8 cellular contexts compared by ENCODE assay signal in genomic region chr10:5775705-5776104, GRCh38. TPM values are rescaled to one million over a fixed set of nuclear protein-coding genes. Genes with fewer than 3 reads are reported as not detected.
DNase-seq lines count a peak whose midpoint lies in the region; ATAC-seq, FAIRE-seq and TF ChIP-seq lines count a peak whose summit lies in the region.

No MANE protein-coding gene starts in this region.

- POLR2A ChIA-PET in GM12878 (lab: Charles Lee), result no interaction called here

- 92% methylated on average over 16 of the region's 16 CpGs for WGBS in GM12878 (ENCODE audit: insufficient coverage, insufficient replicate concordance, low lambda C conversion rate, missing lambda C conversion rate)
- WGBS in trophoblast cell (ENCODE audit: extremely low coverage, insufficient coverage, insufficient read length), result no CpG with 5 or more reads among the region's 16 CpGs

- H3K79me1 ChIP-seq in trophoblast cell (ENCODE audit: low read length), result no peaks in the 10 kb centered on the region

- BruUV-seq in GM12878 (replicated peaks; lab: Mats Ljungman, UMichigan), result no TSS peak

- intact Hi-C loops in GM12878 (cut with micrococcal nuclease; ENCODE audit: unreplicated experiment), result no loop called here

- no peak overlapping the region for H4K12ac ChIP-seq in trophoblast cell (ENCODE audit: low read depth, low read length)

- SMC1A ChIA-PET in GM12878 (lab: Charles Lee; ENCODE audit: uncharacterized antibody, unreplicated experiment), result interaction anchor here (1.4 to 2.3 kb wide), 2 partner anchors 31 to 116 kb away, joined by 3 to 8 read pairs; no protein-coding TSS in a partner anchor

- H3K27ac ChIP-seq in GM12878 (ENCODE audit: control insufficient read depth, insufficient read depth) (no peak overlapping the region), trophoblast cell (ENCODE audit: low read depth, low read length) (no peak overlapping the region), temporal lobe (ENCODE audit: low read depth, low read length) (peak overlapping the region; percentile 12)

- H3K4me3 ChIP-seq in GM12878, result no peak overlapping the region
- H3K4me3 ChIP-seq in trophoblast cell (ENCODE audit: low read depth, low read length), result no peak overlapping the region

- FAIRE-seq in GM12878 (lab: Jason Lieb, UNC) (no peak), urothelium cell line (lab: Jason Lieb, UNC) (no peak)

- peak; percentile 30; the same call in 1 of the 2 replicates for TF ChIP-seq POLR2A in GM12878 (IDR thresholded peaks at IDR 0.05; ENCODE audit: low read depth, low read length)

- no peak overlapping the region for H3K23ac ChIP-seq in trophoblast cell (ENCODE audit: low read length)

- CTCF ChIA-PET in GM12878 (lab: Yijun Ruan, JAX), result no interaction called here

- TF ChIP-seq CTCF in GM12878 (IDR thresholded peaks at IDR 0.05 in 2 of 3, conservative IDR thresholded peaks at IDR 0.05 in 1 of 3; ENCODE audit: control insufficient read depth in 2 of 3, extremely low read depth in 1 of 3, insufficient read depth in 1 of 3, low read depth in 3 of 3, low read length in 3 of 3), result no peak

- H3K18ac ChIP-seq in trophoblast cell (ENCODE audit: low read length), result no peak overlapping the region

- H3K36me3 ChIP-seq in GM12878 (ENCODE audit: control insufficient read depth in 2 of 2, insufficient read depth in 2 of 2, low read length in 1 of 2) (peaks cover 16 to 18% of the 10 kb centered on the region in 2 experiments), trophoblast cell (ENCODE audit: control insufficient read depth in 1 of 2, insufficient read depth in 2 of 2, low read length in 2 of 2) (peaks cover 14 to 23% of the 10 kb centered on the region in 2 experiments)

- H3K4ac ChIP-seq in trophoblast cell (ENCODE audit: low read depth, low read length), result peak overlapping the region; percentile 28

- no peak overlapping the region for H3K4me2 ChIP-seq in GM12878 (ENCODE audit: control insufficient read depth, insufficient read depth)
- H3K4me2 ChIP-seq in trophoblast cell (ENCODE audit: low read length), result no peak overlapping the region

- H3K9me3 ChIP-seq in GM12878 (replicated peaks; ENCODE audit: control insufficient read depth, insufficient read depth, low read length) (no peaks in the 10 kb centered on the region), trophoblast cell (ENCODE audit: insufficient read depth, low read depth, low read length) (no peaks in the 10 kb centered on the region)

- ATAC-seq in GM12878 (no peak), HG03159 (IDR thresholded peaks at IDR 0.05; ENCODE audit: unreplicated experiment) (no peak)

- TF ChIP-seq RAD21 in GM12878 (IDR thresholded peaks at IDR 0.05; ENCODE audit: insufficient read depth, low read depth, low read length), result no peak

- peaks cover 3% of the 10 kb centered on the region; the same call in 1 of the 2 replicates for H4K20me1 ChIP-seq in GM12878 (ENCODE audit: control insufficient read depth, insufficient read depth)

- DNase-seq in activated CD4-positive, alpha-beta T cell treated with anti-CD3 and anti-CD28 coated beads for 1 hour, result peak; percentile 81
- DNase-seq in GM12878 (ENCODE audit: low read depth, low spot score) (no peak), trophoblast cell (no peak), DMS 273 (lab: John Stamatoyannopoulos, UW; ENCODE audit: unreplicated experiment) (no peak), urothelium cell line (ENCODE audit: low spot score) (no peak)
- no peak for DNase-seq in NK-92 treated with Interleukin-12 subunit alpha and Interleukin-12 subunit beta, amount 100 ng/mL, for 24 hours (lab: John Stamatoyannopoulos, UW)

- RAD21 ChIA-PET in GM12878 (lab: Charles Lee; ENCODE audit: unreplicated experiment), result no interaction called here

- H2AK5ac ChIP-seq in trophoblast cell (ENCODE audit: low read length), result no peak overlapping the region

- in situ Hi-C loops in GM12878 (cut with MboI), result no loop called here

- no peak overlapping the region for H3K14ac ChIP-seq in trophoblast cell (ENCODE audit: low read length)

- no peak for TF ChIP-seq EP300 in GM12878 (IDR thresholded peaks at IDR 0.05; ENCODE audit: borderline replicate concordance in 1 of 2, control insufficient read depth in 1 of 2, low read depth in 2 of 2, low read length in 2 of 2)

- H4K91ac ChIP-seq in trophoblast cell (ENCODE audit: low read depth, low read length), result no peak overlapping the region

- H2BK12ac ChIP-seq in trophoblast cell (ENCODE audit: low read length), result no peak overlapping the region

- no peaks in the 10 kb centered on the region for H3K27me3 ChIP-seq in GM12878 (replicated peaks in 1 of 2; ENCODE audit: control insufficient read depth in 2 of 2, insufficient read depth in 2 of 2, low read length in 1 of 2)
- no peaks in the 10 kb centered on the region for H3K27me3 ChIP-seq in trophoblast cell (ENCODE audit: insufficient read depth, low read length)

- H2AFZ ChIP-seq in GM12878 (ENCODE audit: control insufficient read depth, low read depth, low read length), result no peak overlapping the region
- H2AFZ ChIP-seq in trophoblast cell (ENCODE audit: insufficient read depth, low read length, poor library complexity), result no peak overlapping the region

- peaks cover 47% of the 10 kb centered on the region for H3K79me2 ChIP-seq in GM12878 (ENCODE audit: control insufficient read depth, insufficient read depth, low read length)
- H3K79me2 ChIP-seq in trophoblast cell (ENCODE audit: control insufficient read depth, insufficient read depth, low read length, poor library complexity), result peaks cover 1% of the 10 kb centered on the region

- H2BK5ac ChIP-seq in trophoblast cell (ENCODE audit: low read depth, low read length, poor library complexity), result no peak overlapping the region

- H2BK120ac ChIP-seq in trophoblast cell (ENCODE audit: insufficient read depth, low read length, poor library complexity), result no peak overlapping the region

- no peak overlapping the region for H3K9ac ChIP-seq in GM12878 (ENCODE audit: control insufficient read depth, insufficient read depth, low read length)
- H3K9ac ChIP-seq in trophoblast cell (ENCODE audit: low read length), result no peak overlapping the region

- H3K4me1 ChIP-seq in GM12878 (ENCODE audit: control insufficient read depth, insufficient read depth, low read length) (no peaks in the 10 kb centered on the region), trophoblast cell (ENCODE audit: control insufficient read depth in 1 of 2, insufficient read depth in 2 of 2, low read length in 2 of 2) (no peaks in the 10 kb centered on the region)

- H4K8ac ChIP-seq in trophoblast cell (ENCODE audit: low read depth, low read length), result no peak overlapping the region

TF ChIP-seq in GM12878, 131 proteins besides CTCF, POLR2A, EP300 and RAD21 (continues in another document):
- no peak for TF ChIP-seq HDAC6 (IDR thresholded peaks at IDR 0.05; ENCODE audit: unreplicated experiment)
- TF ChIP-seq BCL3 (IDR thresholded peaks at IDR 0.05; ENCODE audit: borderline replicate concordance, insufficient read depth, low read depth, low read length, poor library complexity, severe bottlenecking), result no peak
- TF ChIP-seq, protein P1, sequence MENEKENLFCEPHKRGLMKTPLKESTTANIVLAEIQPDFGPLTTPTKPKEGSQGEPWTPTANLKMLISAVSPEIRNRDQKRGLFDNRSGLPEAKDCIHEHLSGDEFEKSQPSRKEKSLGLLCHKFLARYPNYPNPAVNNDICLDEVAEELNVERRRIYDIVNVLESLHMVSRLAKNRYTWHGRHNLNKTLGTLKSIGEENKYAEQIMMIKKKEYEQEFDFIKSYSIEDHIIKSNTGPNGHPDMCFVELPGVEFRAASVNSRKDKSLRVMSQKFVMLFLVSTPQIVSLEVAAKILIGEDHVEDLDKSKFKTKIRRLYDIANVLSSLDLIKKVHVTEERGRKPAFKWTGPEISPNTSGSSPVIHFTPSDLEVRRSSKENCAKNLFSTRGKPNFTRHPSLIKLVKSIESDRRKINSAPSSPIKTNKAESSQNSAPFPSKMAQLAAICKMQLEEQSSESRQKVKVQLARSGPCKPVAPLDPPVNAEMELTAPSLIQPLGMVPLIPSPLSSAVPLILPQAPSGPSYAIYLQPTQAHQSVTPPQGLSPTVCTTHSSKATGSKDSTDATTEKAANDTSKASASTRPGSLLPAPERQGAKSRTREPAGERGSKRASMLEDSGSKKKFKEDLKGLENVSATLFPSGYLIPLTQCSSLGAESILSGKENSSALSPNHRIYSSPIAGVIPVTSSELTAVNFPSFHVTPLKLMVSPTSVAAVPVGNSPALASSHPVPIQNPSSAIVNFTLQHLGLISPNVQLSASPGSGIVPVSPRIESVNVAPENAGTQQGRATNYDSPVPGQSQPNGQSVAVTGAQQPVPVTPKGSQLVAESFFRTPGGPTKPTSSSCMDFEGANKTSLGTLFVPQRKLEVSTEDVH (IDR thresholded peaks at IDR 0.05; ENCODE audit: low read depth, partially characterized antibody), result no peak
- TF ChIP-seq BCL11A (IDR thresholded peaks at IDR 0.05; ENCODE audit: low read depth, low read length), result no peak
- peak; percentile 72 for TF ChIP-seq CREM (IDR thresholded peaks at IDR 0.05; ENCODE audit: low read depth)

RNA-seq across cellular contexts. Expression of gene GDI2, which starts 37.5 kb away (rescaled TPM):
- 115 and 118 TPM in 2 replicates for total RNA-seq in GM12878 (2013; cell fraction: nucleolus; rRNA removed)
- 376 and 409 TPM in 2 replicates for total RNA-seq in GM12878 (2014; rRNA removed)
- total RNA-seq in GM12878 (2014; rRNA removed; fragmentation: Illumina TruSeq; extraction: Trizol), result 384 and 395 TPM in 2 replicates
- total RNA-seq in GM12878 (2021), result 261 and 262 TPM in 2 replicates
- 170 TPM for polyA plus RNA-seq in GM12878 (2011; ENCODE audit: low read depth)
- 278 and 498 TPM in 2 replicates for polyA plus RNA-seq in GM12878 (2011; rRNA removed)
- 192 and 220 TPM in 2 replicates for polyA plus RNA-seq in GM12878 (2011; cell fraction: cytosol; rRNA removed)
- 89.3 and 133 TPM in 2 replicates for polyA plus RNA-seq in GM12878 (2011; cell fraction: nucleus; rRNA removed)
- 197 and 223 TPM in 2 replicates for polyA plus RNA-seq in GM12878 (2012)
- 334 and 406 TPM in 2 replicates for polyA plus RNA-seq in GM12878 (2014; fragmentation: Illumina TruSeq; extraction: Trizol)
- polyA plus RNA-seq in GM12878 (2014; fragmentation: Nextera tagmentation; extraction: Ambion mirVana), result 100 to 1,000 TPM; 264 to 334 TPM
- polyA plus RNA-seq in GM12878 (2014; rRNA removed), result 233 and 268 TPM in 2 replicates
- 100 to 1,000 TPM; 264 to 275 TPM for polyA plus RNA-seq in GM12878 (2016; fragmentation: Nextera tagmentation; extraction: Ambion mirVana)
- 242 and 246 TPM in 2 replicates for polyA minus RNA-seq in GM12878 (2011; rRNA and poly(A)+ RNA removed)
- 185 and 211 TPM in 2 replicates for polyA minus RNA-seq in GM12878 (2011; cell fraction: cytosol; rRNA and poly(A)+ RNA removed)
- polyA minus RNA-seq in GM12878 (2011; cell fraction: nucleus; rRNA and poly(A)+ RNA removed), result 48.5 and 83.2 TPM in 2 replicates
- 222 and 226 TPM in 2 replicates for polyA plus RNA-seq in trophoblast cell (2013)
- total RNA-seq in temporal lobe, result 327 TPM
